ENCODE assay signal across 8 cellular contexts in genomic region chr3:137032465-137033120, GRCh38.
A peak's percentile ranks its signal among the peaks of the same experiment; 100 is the strongest.
DNase-seq lines count a peak whose midpoint lies in the region; ATAC-seq and TF ChIP-seq lines count a peak whose summit lies in the region.

No MANE protein-coding gene starts in this region.

- no peaks in the 10 kb centered on the region for H3K4me1 ChIP-seq in ectodermal cell (ENCODE audit: control insufficient read depth, insufficient read depth, low read length)
- H3K4me1 ChIP-seq in lung (ENCODE audit: control insufficient read depth in 2 of 2, insufficient read depth in 2 of 2, low read length in 2 of 2) = peaks cover 0 to 3% of the 10 kb centered on the region in 2 donors

- H3K27ac ChIP-seq in ectodermal cell (ENCODE audit: insufficient read depth, low read depth, low read length, poor library complexity, severe bottlenecking) (no peak overlapping the region), lung (ENCODE audit: low read depth in 1 of 2, low read length in 1 of 2) (no peak overlapping the region)

- peak; percentile 34 for DNase-seq in AG09319 (ENCODE audit: extremely low read depth, low read depth)
- peak; percentile 82 for DNase-seq in NCI-H524 treated with DMSO at 0.1 percent for 48 hours (lab: John Stamatoyannopoulos, UW)
- peak; percentile 88 to 91 for DNase-seq in activated CD4-positive, alpha-beta T cell treated with anti-CD3 and anti-CD28 coated beads, Interleukin-2, amount 50 U/mL, for 48 hours
- DNase-seq in lung (ENCODE audit: low spot score) = peak; percentile 89
- peak; percentile 39 to 73 (median 52) for DNase-seq in stimulated activated CD4-positive, alpha-beta T cell treated with anti-CD3 and anti-CD28 coated beads, TNF-alpha, amount 100 ng/mL, for 4 hours (ENCODE audit: low read depth in 3 of 3)

- peaks cover 26% of the 10 kb centered on the region for H3K27me3 ChIP-seq in ectodermal cell (ENCODE audit: control insufficient read depth, insufficient read depth, low read length, poor library complexity, severe bottlenecking)
- no peaks in the 10 kb centered on the region for H3K27me3 ChIP-seq in lung (ENCODE audit: control insufficient read depth, insufficient read depth)

- peak; percentile 97 for TF ChIP-seq CTCF in AG09319 (IDR thresholded peaks at IDR 0.05; ENCODE audit: low read depth, low read length)
- TF ChIP-seq CTCF in lung (IDR thresholded peaks at IDR 0.05; ENCODE audit: control extremely low read depth, extremely low read depth) = peak; percentile 89

- ATAC-seq in GM19023 (IDR thresholded peaks at IDR 0.05; ENCODE audit: unreplicated experiment) (peak; percentile 82), HG03342 (IDR thresholded peaks at IDR 0.05; ENCODE audit: unreplicated experiment) (peak; percentile 84), lung (ENCODE audit: insufficient read depth, low FRiP score) (peak; percentile 94)

- H3K4me3 ChIP-seq in ectodermal cell (ENCODE audit: insufficient read depth, low read depth, low read length) (peak overlapping the region; percentile 34), lung (no peak overlapping the region)

- whole genome bisulfite sequencing in ectodermal cell, 2 experiments = 5 to 6% methylated on average over 31 of the region's 31 CpGs
- WGBS in lung, 2 donors = 4 to 5% methylated on average over 31 of the region's 31 CpGs

- H3K9me3 ChIP-seq in ectodermal cell (ENCODE audit: control insufficient read depth, low read length) (no peaks in the 10 kb centered on the region), lung (ENCODE audit: control insufficient read depth in 2 of 2, insufficient read depth in 1 of 2, low read length in 1 of 2) (no peaks in the 10 kb centered on the region)

- H3K36me3 ChIP-seq in ectodermal cell (ENCODE audit: control insufficient read depth, insufficient read depth, low read length) (no peaks in the 10 kb centered on the region), lung (ENCODE audit: control insufficient read depth in 2 of 2, insufficient read depth in 2 of 2, low read length in 2 of 2) (no peaks in the 10 kb centered on the region)

Comparison
In these comparisons a context has a peak if more than half of its experiments do, and no peak if none do; other contexts are left out.
1. DNase-seq: peak in every context shown above with its lines; median percentile 90 in activated CD4-positive, alpha-beta T cell treated with anti-CD3 and anti-CD28 coated beads, Interleukin-2, amount 50 U/mL, for 48 hours; 89 in lung; 82 in NCI-H524 treated with DMSO at 0.1 percent for 48 hours; 52 in stimulated activated CD4-positive, alpha-beta T cell treated with anti-CD3 and anti-CD28 coated beads, TNF-alpha, amount 100 ng/mL, for 4 hours; 34 in AG09319.